In the genomic region with DNA sequence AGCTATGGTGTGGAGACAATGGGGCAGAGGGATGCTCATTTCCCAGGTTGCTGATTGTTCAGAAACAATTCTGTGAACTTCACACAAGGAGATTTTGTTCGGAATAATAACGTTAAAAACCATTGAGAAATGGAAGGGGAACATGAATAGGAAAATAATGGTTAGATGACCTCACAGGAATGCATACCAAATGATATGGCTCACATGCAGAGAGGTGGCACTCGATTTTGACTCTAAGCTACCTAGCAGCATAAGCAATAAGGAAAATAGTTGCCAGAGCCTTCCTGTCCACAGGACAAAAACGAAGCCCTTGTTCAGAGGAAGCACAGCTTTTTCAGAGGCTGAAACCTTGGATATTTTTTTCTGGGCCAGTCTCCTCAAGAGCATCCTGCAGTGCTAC, we compare ENCODE assay signal across 22 cellular contexts.
DNase-seq lines count a peak whose midpoint lies in the region; FAIRE-seq and TF ChIP-seq lines count a peak whose summit lies in the region.
"Had no signal": no experiment of that assay in that cellular context is flagged by ENCODE, and none has a peak within 500 bp of the region (broad histone marks: within the 10 kb centered on the region; RNA-seq: fewer than 3 reads in every experiment).

No MANE protein-coding gene starts in this region.

- no peak overlapping the region for H3K4me3 ChIP-seq in astrocyte (ENCODE audit: insufficient read depth, low read depth, low read length)
- no peak overlapping the region for H3K4me3 ChIP-seq in ovary

- TF ChIP-seq EP300 in ovary (IDR thresholded peaks at IDR 0.05), result no peak

- H2AFZ ChIP-seq in astrocyte (ENCODE audit: low read depth, low read length), result no peak overlapping the region

- H3K4me1 ChIP-seq in astrocyte (ENCODE audit: insufficient read depth, low read length), result no peaks in the 10 kb centered on the region
- H3K4me1 ChIP-seq in ovary (ENCODE audit: insufficient read depth), result no peaks in the 10 kb centered on the region

- H3K27me3 ChIP-seq in astrocyte (ENCODE audit: insufficient read depth, low read length), result no peaks in the 10 kb centered on the region
- H3K27me3 ChIP-seq in ovary, result no peaks in the 10 kb centered on the region
- H3K27me3 ChIP-seq: BE2C had no signal

- no peaks in the 10 kb centered on the region for H3K36me3 ChIP-seq in astrocyte (ENCODE audit: insufficient read depth, low read length)
- no peaks in the 10 kb centered on the region for H3K36me3 ChIP-seq in ovary
- H3K36me3 ChIP-seq: BE2C had no signal

- H3K9me3 ChIP-seq in astrocyte (ENCODE audit: insufficient read depth, low read depth, low read length), result no peaks in the 10 kb centered on the region
- no peaks in the 10 kb centered on the region for H3K9me3 ChIP-seq in ovary
- H3K9me3 ChIP-seq: BE2C had no signal

- peaks cover 9% of the 10 kb centered on the region for H3K27me3 Mint-ChIP-seq in astrocyte (ENCODE audit: low read depth, unreplicated experiment)
- peaks cover 12% of the 10 kb centered on the region for H3K27me3 Mint-ChIP-seq in T-helper 2 cell treated with Interferon-gamma antibody and Interleukin-4, amounts not matched to agents 5 μg/mL and 100 μg/mL, for 36 hours (ENCODE audit: low read depth)

- no peak for TF ChIP-seq POLR2A in ovary (IDR thresholded peaks at IDR 0.05)

- H3K79me2 ChIP-seq in astrocyte (ENCODE audit: insufficient read depth, low read length), result no peaks in the 10 kb centered on the region

- H3K27ac ChIP-seq in astrocyte (ENCODE audit: low read depth, low read length) (no peak overlapping the region), ovary (no peak overlapping the region)
- H3K27ac ChIP-seq: RWPE1 had no signal

- peaks cover 9% of the 10 kb centered on the region for H3K9me3 Mint-ChIP-seq in astrocyte (ENCODE audit: unreplicated experiment)
- peaks cover 3% of the 10 kb centered on the region for H3K9me3 Mint-ChIP-seq in T-helper 2 cell treated with Interferon-gamma antibody and Interleukin-4, amounts not matched to agents 5 μg/mL and 100 μg/mL, for 36 hours

- no peaks in the 10 kb centered on the region for H3K36me3 Mint-ChIP-seq in astrocyte (ENCODE audit: low read depth, unreplicated experiment)
- H3K36me3 Mint-ChIP-seq in T-helper 2 cell treated with Interferon-gamma antibody and Interleukin-4, amounts not matched to agents 5 μg/mL and 100 μg/mL, for 36 hours (ENCODE audit: low read depth), result no peaks in the 10 kb centered on the region
- H3K36me3 Mint-ChIP-seq: CD4-positive, CD25-positive, alpha-beta regulatory T cell had no signal

- no peaks in the 10 kb centered on the region for H4K20me1 ChIP-seq in astrocyte (ENCODE audit: insufficient read depth, low read length)

- intact Hi-C loops in ovary (cut with DNase I), result no loop called here

- WGBS in ovary, 3 donors, result 72 to 76% (median 73%) methylated on average over 4 of the region's 4 CpGs

- peak; percentile 25 for DNase-seq in ELR (ENCODE audit: low read depth)
- DNase-seq in astrocyte (ENCODE audit: low read depth), result peak; percentile 29
- peak; percentile 35 for DNase-seq in fibroblast of peridontal ligament (ENCODE audit: extremely low read depth)
- DNase-seq in iPS-NIHi11 (ENCODE audit: low spot score), result no peak
- no peak for DNase-seq in ovary
- no peak for DNase-seq in T-helper 2 cell treated with Interferon-gamma antibody and Interleukin-4, amounts not matched to agents 5 μg/mL and 100 μg/mL, for 36 hours (ENCODE audit: low spot score)
- no peak for DNase-seq in kidney tubule cell (ENCODE audit: low spot score)
- DNase-seq: BE2C; CD4-positive, CD25-positive, alpha-beta regulatory T cell; DMS153; DND-41; HCEC 1CT; NCI-H1048; NCI-H1417; NCI-H1694; NCI-H2029 treated with DMSO at 0.1 percent for 48 hours; NCI-H446 treated with DMSO at 0.1 percent for 48 hours; NCI-H526 treated with DMSO at 0.1 percent for 48 hours; SHP77 had no signal

- peak overlapping the region; percentile 13 for H3K4me2 ChIP-seq in astrocyte (ENCODE audit: low read length)

- no peak overlapping the region for H3K9ac ChIP-seq in astrocyte (ENCODE audit: low read length)

- peak; percentile 63 for FAIRE-seq in astrocyte (lab: Jason Lieb, UNC)
- FAIRE-seq: GM18507, H1 had no signal

- no peak for TF ChIP-seq CTCF in astrocyte (IDR thresholded peaks at IDR 0.05; ENCODE audit: insufficient read depth, low read depth, low read length)
- TF ChIP-seq CTCF in ovary (IDR thresholded peaks at IDR 0.05), result no peak

- no peaks in the 10 kb centered on the region for H3K4me1 Mint-ChIP-seq in astrocyte (ENCODE audit: low read depth, unreplicated experiment)
- no peaks in the 10 kb centered on the region for H3K4me1 Mint-ChIP-seq in T-helper 2 cell treated with Interferon-gamma antibody and Interleukin-4, amounts not matched to agents 5 μg/mL and 100 μg/mL, for 36 hours (ENCODE audit: low read depth)

- no peak overlapping the region for H3K4me3 Mint-ChIP-seq in astrocyte (ENCODE audit: unreplicated experiment)
- no peak overlapping the region for H3K4me3 Mint-ChIP-seq in T-helper 2 cell treated with Interferon-gamma antibody and Interleukin-4, amounts not matched to agents 5 μg/mL and 100 μg/mL, for 36 hours
- H3K4me3 Mint-ChIP-seq: CD4-positive, CD25-positive, alpha-beta regulatory T cell had no signal

- H3K27ac Mint-ChIP-seq in astrocyte (ENCODE audit: unreplicated experiment), result no peak overlapping the region
- no peak overlapping the region for H3K27ac Mint-ChIP-seq in T-helper 2 cell treated with Interferon-gamma antibody and Interleukin-4, amounts not matched to agents 5 μg/mL and 100 μg/mL, for 36 hours
- H3K27ac Mint-ChIP-seq: CD4-positive, CD25-positive, alpha-beta regulatory T cell had no signal

Comparison
In these comparisons a context has a peak if more than half of its experiments do, and no peak if none do; other contexts are left out.
1. DNase-seq: peak in ELR (single experiment), astrocyte (single experiment) and fibroblast of peridontal ligament (single experiment); none in iPS-NIHi11 (single experiment), ovary (0 of 5), T-helper 2 cell treated with Interferon-gamma antibody and Interleukin-4, amounts not matched to agents 5 μg/mL and 100 μg/mL, for 36 hours (single experiment) and kidney tubule cell (single experiment).